8 cellular contexts compared by ENCODE assay signal in genomic region chr3:172289583-172289982, GRCh38.
A peak's percentile ranks its signal among the peaks of the same experiment; 100 is the strongest.
DNase-seq lines count a peak whose midpoint lies in the region; ATAC-seq and TF ChIP-seq lines count a peak whose summit lies in the region.

No MANE protein-coding gene starts in this region.

- no peaks in the 10 kb centered on the region for H3K27me3 ChIP-seq in OCI-LY1 (ENCODE audit: insufficient read depth, low read length)
- H3K27me3 ChIP-seq in right atrium auricular region = no peaks in the 10 kb centered on the region
- no peaks in the 10 kb centered on the region for H3K27me3 ChIP-seq in upper lobe of left lung

- H3K9me3 ChIP-seq in OCI-LY1 (ENCODE audit: low read length) (no peaks in the 10 kb centered on the region), right atrium auricular region (no peaks in the 10 kb centered on the region), upper lobe of left lung (no peaks in the 10 kb centered on the region)

- H3K4me2 ChIP-seq in OCI-LY1 (ENCODE audit: low read length) = no peak overlapping the region

- no peak overlapping the region for H3K27ac Mint-ChIP-seq in activated naive CD4-positive, alpha-beta T cell treated with anti-CD3 and anti-CD28 coated beads for 36 hours

- no peak for TF ChIP-seq EP300 in upper lobe of left lung (IDR thresholded peaks at IDR 0.05)

- no peak overlapping the region for H3K9ac ChIP-seq in OCI-LY1 (ENCODE audit: low read length)

- 63 to 68% methylated on average over 6 of the region's 6 CpGs for WGBS in upper lobe of left lung, 2 donors

- H3K36me3 ChIP-seq in OCI-LY1 (ENCODE audit: insufficient read depth, low read length) (no peaks in the 10 kb centered on the region), right atrium auricular region (no peaks in the 10 kb centered on the region), upper lobe of left lung (peaks cover 0 to 38% (median 0%) of the 10 kb centered on the region in 4 donors)

- H3K4me3 ChIP-seq in OCI-LY1 (ENCODE audit: low read depth, low read length, poor library complexity, severe bottlenecking) = no peak overlapping the region
- no peak overlapping the region for H3K4me3 ChIP-seq in right atrium auricular region
- no peak overlapping the region for H3K4me3 ChIP-seq in upper lobe of left lung

- H3K27ac ChIP-seq in OCI-LY1 (ENCODE audit: low read depth, low read length, poor library complexity, severe bottlenecking) (no peak overlapping the region), right atrium auricular region (peak overlapping the region; percentile 65 to 82), upper lobe of left lung (peak overlapping the region in 1 of 4 donors; percentile 42)

- H2AFZ ChIP-seq in OCI-LY1 (ENCODE audit: low read length) = peak overlapping the region; percentile 48; the same call in 1 of the 2 replicates

- no peaks in the 10 kb centered on the region for H3F3A ChIP-seq in OCI-LY1 (ENCODE audit: insufficient read depth, low read length)

- DNase-seq in activated naive CD4-positive, alpha-beta T cell treated with anti-CD3 and anti-CD28 coated beads for 36 hours = peak; percentile 14
- DNase-seq in activated naive CD4-positive, alpha-beta T cell treated with anti-CD3 and anti-CD28 coated beads, Interleukin-2, amount 50 U/mL, for 16 hours = no peak
- DNase-seq in right atrium auricular region (ENCODE audit: low spot score) (peak; percentile 64), upper lobe of left lung (peak in 1 of 2 donors; percentile 6), germinal center (ENCODE audit: low spot score) (no peak)
- no peak for DNase-seq in effector CD8-positive, alpha-beta T cell (lab: John Stamatoyannopoulos, UW)
- no peak for DNase-seq in activated naive CD4-positive, alpha-beta T cell (lab: John Stamatoyannopoulos, UW)

- intact Hi-C loops in activated naive CD4-positive, alpha-beta T cell treated with anti-CD3 and anti-CD28 coated beads for 36 hours (cut with micrococcal nuclease) = no loop called here

- H3K4me1 ChIP-seq in OCI-LY1 (ENCODE audit: insufficient read depth, low read length, severe bottlenecking) (peaks cover 7% of the 10 kb centered on the region), right atrium auricular region (peaks cover 0 to 83% of the 10 kb centered on the region in 2 donors), upper lobe of left lung (peaks cover 0 to 17% (median 10%) of the 10 kb centered on the region in 4 donors)

- H3K36me3 Mint-ChIP-seq in activated naive CD4-positive, alpha-beta T cell treated with anti-CD3 and anti-CD28 coated beads for 36 hours (ENCODE audit: low read depth) = peaks cover 8% of the 10 kb centered on the region

- H4K20me1 ChIP-seq in OCI-LY1 (ENCODE audit: insufficient read depth, low read length) = no peaks in the 10 kb centered on the region

- H3K9me3 Mint-ChIP-seq in activated naive CD4-positive, alpha-beta T cell treated with anti-CD3 and anti-CD28 coated beads for 36 hours = no peaks in the 10 kb centered on the region

- H3K9me2 ChIP-seq in OCI-LY1 (ENCODE audit: low read depth, low read length) = no peaks in the 10 kb centered on the region

- ATAC-seq in upper lobe of left lung (ENCODE audit: low FRiP score in 2 of 2) = peak in 1 of 2 donors; percentile 58

- CTCF ChIA-PET in activated naive CD4-positive, alpha-beta T cell treated with anti-CD3 and anti-CD28 coated beads for 36 hours (lab: Charles Lee) = no interaction called here

- no peak for TF ChIP-seq POLR2A in upper lobe of left lung (IDR thresholded peaks at IDR 0.05)

- no peaks in the 10 kb centered on the region for H3K4me1 Mint-ChIP-seq in activated naive CD4-positive, alpha-beta T cell treated with anti-CD3 and anti-CD28 coated beads for 36 hours (ENCODE audit: low read depth)

- TF ChIP-seq CTCF in OCI-LY1 (IDR thresholded peaks at IDR 0.05; ENCODE audit: low read length) = peak; percentile 80
- peak; percentile 48 to 73 for TF ChIP-seq CTCF in right atrium auricular region (IDR thresholded peaks at IDR 0.05)
- TF ChIP-seq CTCF in upper lobe of left lung (IDR thresholded peaks at IDR 0.05) = peak in 5 of 6 experiments; percentile 19 to 40 (median 29)

- H3K27me3 Mint-ChIP-seq in activated naive CD4-positive, alpha-beta T cell treated with anti-CD3 and anti-CD28 coated beads for 36 hours (ENCODE audit: low read depth) = no peaks in the 10 kb centered on the region

- H3K4me3 Mint-ChIP-seq in activated naive CD4-positive, alpha-beta T cell treated with anti-CD3 and anti-CD28 coated beads for 36 hours = no peak overlapping the region

- H3K79me2 ChIP-seq in OCI-LY1 (ENCODE audit: insufficient read depth, low read length) = no peaks in the 10 kb centered on the region

Comparison
In these comparisons a context has a peak if more than half of its experiments do, and no peak if none do; other contexts are left out.
1. DNase-seq: peak in activated naive CD4-positive, alpha-beta T cell treated with anti-CD3 and anti-CD28 coated beads for 36 hours (single experiment) and right atrium auricular region (single experiment); none in activated naive CD4-positive, alpha-beta T cell treated with anti-CD3 and anti-CD28 coated beads, Interleukin-2, amount 50 U/mL, for 16 hours (single experiment), effector CD8-positive, alpha-beta T cell (single experiment), germinal center (single experiment) and activated naive CD4-positive, alpha-beta T cell (0 of 4).
2. CTCF ChIP-seq: peak in every context shown above with its lines; median percentile 80 in OCI-LY1; 60 in right atrium auricular region; 29 in upper lobe of left lung.